1 cellular context compared by ENCODE assay signal in genomic region chr13:74346960-74347359, GRCh38.
TF ChIP-seq lines count a peak whose summit lies in the region.

No MANE protein-coding gene starts in this region.

TF ChIP-seq in GM23338, 12 proteins besides CTCF, POLR2A, EP300 and RAD21 (continued from another document):
- TF ChIP-seq ETS1 (IDR thresholded peaks at IDR 0.05), result no peak
